ENCODE assay signal across 35 cellular contexts in the genomic region with DNA sequence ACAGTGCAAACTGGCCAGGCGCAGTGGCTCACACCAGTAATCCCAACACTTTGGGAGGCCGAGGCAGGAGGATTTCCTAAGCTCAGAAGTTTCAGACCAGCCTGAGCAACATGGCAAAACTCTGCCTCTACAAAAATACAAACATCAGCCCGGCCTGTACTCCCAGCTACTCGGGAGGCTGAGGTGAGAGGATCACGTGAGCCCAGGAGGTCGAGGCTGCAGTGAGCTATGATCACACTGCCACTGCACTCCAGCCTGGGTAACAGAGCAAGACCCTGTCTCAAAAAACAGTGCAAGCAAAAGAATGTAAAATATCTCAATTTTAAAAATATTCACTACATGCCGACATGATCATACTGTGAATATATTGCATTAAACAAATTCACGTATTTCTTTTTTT.
"Had no signal": no experiment of that assay in that cellular context is flagged by ENCODE, and none has a peak within 500 bp of the region (broad histone marks: within the 10 kb centered on the region; RNA-seq: fewer than 3 reads in every experiment).

No MANE protein-coding gene starts in this region.

- ATAC-seq: activated CD4-positive, alpha-beta T cell treated with anti-CD3 and anti-CD28 coated beads for 36 hours; activated CD4-positive, CD25-positive, alpha-beta regulatory T cell treated with anti-CD3 and anti-CD28 coated beads, Interleukin-2, amount 50 U/mL, for 24 hours; activated CD8-positive, alpha-beta T cell treated with anti-CD3 and anti-CD28 coated beads for 36 hours; activated naive CD4-positive, alpha-beta T cell treated with anti-CD3 and anti-CD28 coated beads, Interleukin-2, amount 50 U/mL, for 72 hours; activated T-cell treated with anti-CD3 and anti-CD28 coated beads, Interleukin-2, amount 50 U/mL, for 4 hours; activated T-cell treated with anti-CD3 and anti-CD28 coated beads, Interleukin-2, amount 50 U/mL, for 72 hours; activated T-helper 17 cell treated with anti-CD3 and anti-CD28 coated beads, Interleukin-2, amount 50 U/mL, for 72 hours; body of pancreas; WTC11 had no signal

- H3K27ac ChIP-seq: adrenal gland, body of pancreas, brain microvascular endothelial cell, breast epithelium, WERI-Rb-1 had no signal

- H3K36me3 ChIP-seq: adrenal gland, brain microvascular endothelial cell, breast epithelium, WERI-Rb-1 had no signal

- H3K27me3 ChIP-seq: adrenal gland, body of pancreas had no signal

- DNase-seq: activated CD4-positive, alpha-beta memory T cell treated with anti-CD3 and anti-CD28 coated beads for 36 hours; activated CD4-positive, alpha-beta T cell treated with anti-CD3 and anti-CD28 coated beads for 1 hour; activated CD4-positive, alpha-beta T cell treated with anti-CD3 and anti-CD28 coated beads for 36 hours; activated CD4-positive, alpha-beta T cell treated with anti-CD3 and anti-CD28 coated beads for 48 hours; activated CD4-positive, alpha-beta T cell treated with anti-CD3 and anti-CD28 coated beads, Interleukin-2, amount 10 ng/mL, durations not matched to agents 7 days and 5 days; activated CD4-positive, CD25-positive, alpha-beta regulatory T cell; activated CD8-positive, alpha-beta memory T cell treated with anti-CD3 and anti-CD28 coated beads, Interleukin-2, amount 50 U/mL, for 4 hours; activated CD8-positive, alpha-beta T cell treated with anti-CD3 and anti-CD28 coated beads for 36 hours; activated effector memory CD4-positive, alpha-beta T cell treated with anti-CD3 and anti-CD28 coated beads, Interleukin-2, amount 50 U/mL, for 16 hours; activated gamma-delta T cell treated with Interleukin-2 at 50 U/mL for 16 hours; activated naive CD4-positive, alpha-beta T cell; activated naive CD4-positive, alpha-beta T cell treated with anti-CD3 and anti-CD28 coated beads for 36 hours; activated naive CD4-positive, alpha-beta T cell treated with anti-CD3 and anti-CD28 coated beads, Interleukin-2, amount 50 U/mL, for 16 hours; activated naive CD8-positive, alpha-beta T cell treated with anti-CD3 and anti-CD28 coated beads for 36 hours; activated T-cell treated with anti-CD3 and anti-CD28 coated beads for 4 hours; activated T-cell treated with anti-CD3 and anti-CD28 coated beads, Interleukin-2, amount 50 U/mL, for 1 hour; activated T-cell treated with anti-CD3 and anti-CD28 coated beads, Interleukin-2, amount 50 U/mL, for 4 hours; activated T-cell treated with anti-CD3 and anti-CD28 coated beads, Interleukin-2, amount 50 U/mL, for 72 hours; adrenal gland; amniotic stem cell; aorta; body of pancreas; brain microvascular endothelial cell; central memory CD4-positive, alpha-beta T cell; T-helper 1 cell; T-helper 2 cell; T-helper 9 cell; WERI-Rb-1 had no signal

- FAIRE-seq: astrocyte, TTC549 had no signal

- H3K9me3 ChIP-seq: adrenal gland, body of pancreas, breast epithelium had no signal

- H3K4me1 ChIP-seq: adrenal gland, body of pancreas, breast epithelium had no signal

- H3K4me3 ChIP-seq: adrenal gland, body of pancreas, breast epithelium had no signal
